ENCODE assay signal across 21 cellular contexts in the genomic region with DNA sequence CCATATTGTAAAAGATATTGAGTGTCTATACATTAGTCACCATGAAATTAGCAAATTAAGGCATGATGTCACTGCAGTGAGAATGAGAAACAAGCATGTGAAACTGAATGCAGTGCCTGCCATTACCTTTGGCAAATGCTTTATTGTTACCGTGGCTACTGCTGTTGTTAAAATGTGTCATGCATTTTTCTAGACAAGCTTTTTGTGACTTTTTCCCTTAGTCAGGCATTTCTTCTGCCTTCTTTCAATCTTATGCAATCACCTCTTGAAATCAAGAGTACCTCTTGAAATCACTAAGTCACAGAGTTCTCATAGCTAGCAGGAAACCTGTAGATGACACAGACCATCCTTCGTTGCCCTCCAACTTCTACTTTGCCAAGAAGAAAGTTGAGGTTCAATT.
DNase-seq lines count a peak whose midpoint lies in the region; ATAC-seq and TF ChIP-seq lines count a peak whose summit lies in the region.
"Had no signal": no experiment of that assay in that cellular context is flagged by ENCODE, and none has a peak within 500 bp of the region (broad histone marks: within the 10 kb centered on the region; RNA-seq: fewer than 3 reads in every experiment).

No MANE protein-coding gene starts in this region.

- H3K27me3 Mint-ChIP-seq in effector memory CD8-positive, alpha-beta T cell, result no peaks in the 10 kb centered on the region
- no peaks in the 10 kb centered on the region for H3K27me3 Mint-ChIP-seq in activated T-helper 17 cell treated with anti-CD3 and anti-CD28 coated beads, Interleukin-2, amount 50 U/mL, for 72 hours
- H3K27me3 Mint-ChIP-seq: naive thymus-derived CD4-positive, alpha-beta T cell; progenitor cell of endocrine pancreas; stimulated activated naive CD8-positive, alpha-beta T cell treated with anti-CD3 and anti-CD28 coated beads, Interleukin-15, amount 100 ng/mL, for 72 hours had no signal

- peaks cover 5 to 43% of the 10 kb centered on the region in 2 donors for H3K9me3 Mint-ChIP-seq in effector memory CD8-positive, alpha-beta T cell
- peaks cover 21% of the 10 kb centered on the region for H3K9me3 Mint-ChIP-seq in activated T-helper 17 cell treated with anti-CD3 and anti-CD28 coated beads, Interleukin-2, amount 50 U/mL, for 72 hours

- H3K4me3 ChIP-seq in epithelial cell of proximal tubule (ENCODE audit: low read depth, low read length), result no peak overlapping the region
- H3K4me3 ChIP-seq: body of pancreas had no signal

- no peak overlapping the region for H3K4me3 Mint-ChIP-seq in effector memory CD8-positive, alpha-beta T cell
- no peak overlapping the region for H3K4me3 Mint-ChIP-seq in activated T-helper 17 cell treated with anti-CD3 and anti-CD28 coated beads, Interleukin-2, amount 50 U/mL, for 72 hours
- H3K4me3 Mint-ChIP-seq: naive thymus-derived CD4-positive, alpha-beta T cell; stimulated activated naive CD8-positive, alpha-beta T cell treated with anti-CD3 and anti-CD28 coated beads, Interleukin-15, amount 100 ng/mL, for 72 hours had no signal

- peak; percentile 65 for DNase-seq in DMS53 (lab: John Stamatoyannopoulos, UW)
- DNase-seq in NCI-H774 (lab: John Stamatoyannopoulos, UW), result peak; percentile 28
- peak; percentile 79 for DNase-seq in epithelial cell of proximal tubule (ENCODE audit: low read depth)
- DNase-seq in myocyte (ENCODE audit: low read depth), result peak; percentile 10
- DNase-seq in HuH-7.5 (ENCODE audit: low spot score), result no peak
- DNase-seq in hippocampal formation (lab: John Stamatoyannopoulos, UW), result no peak
- no peak for DNase-seq in effector memory CD8-positive, alpha-beta T cell
- DNase-seq: activated CD4-positive, alpha-beta T cell treated with anti-CD3 and anti-CD28 coated beads for 48 hours; activated CD8-positive, alpha-beta memory T cell treated with anti-CD3 and anti-CD28 coated beads, Interleukin-2, amount 50 U/mL, for 48 hours; activated naive CD4-positive, alpha-beta T cell; body of pancreas; COR-L47; H7; MM.1S; naive thymus-derived CD4-positive, alpha-beta T cell; NCI-H1694 treated with DMSO at 0.1 percent for 48 hours; NCI-H510A treated with DMSO at 0.1 percent for 48 hours; stimulated activated CD4-positive, alpha-beta T cell treated with anti-CD3 and anti-CD28 coated beads, Interleukin-15, amount 100 ng/mL, for 24 hours; stimulated activated naive CD8-positive, alpha-beta T cell treated with anti-CD3 and anti-CD28 coated beads, Interleukin-15, amount 100 ng/mL, for 72 hours had no signal

- no peaks in the 10 kb centered on the region for H3K36me3 Mint-ChIP-seq in effector memory CD8-positive, alpha-beta T cell (ENCODE audit: insufficient read depth)
- H3K36me3 Mint-ChIP-seq in activated T-helper 17 cell treated with anti-CD3 and anti-CD28 coated beads, Interleukin-2, amount 50 U/mL, for 72 hours (ENCODE audit: low read depth), result no peaks in the 10 kb centered on the region
- H3K36me3 Mint-ChIP-seq: naive thymus-derived CD4-positive, alpha-beta T cell had no signal

- ATAC-seq in effector memory CD8-positive, alpha-beta T cell (replicated peaks), result no peak
- no peak for ATAC-seq in activated T-helper 17 cell treated with anti-CD3 and anti-CD28 coated beads, Interleukin-2, amount 50 U/mL, for 72 hours (replicated peaks)
- ATAC-seq: body of pancreas; naive thymus-derived CD4-positive, alpha-beta T cell; stimulated activated naive CD8-positive, alpha-beta T cell treated with anti-CD3 and anti-CD28 coated beads, Interleukin-15, amount 100 ng/mL, for 72 hours had no signal

- no peaks in the 10 kb centered on the region for H3K4me1 Mint-ChIP-seq in effector memory CD8-positive, alpha-beta T cell (ENCODE audit: low read depth in 2 of 2)
- H3K4me1 Mint-ChIP-seq in activated T-helper 17 cell treated with anti-CD3 and anti-CD28 coated beads, Interleukin-2, amount 50 U/mL, for 72 hours, result no peaks in the 10 kb centered on the region
- H3K4me1 Mint-ChIP-seq: naive thymus-derived CD4-positive, alpha-beta T cell; stimulated activated naive CD8-positive, alpha-beta T cell treated with anti-CD3 and anti-CD28 coated beads, Interleukin-15, amount 100 ng/mL, for 72 hours had no signal

- TF ChIP-seq CTCF in epithelial cell of proximal tubule (conservative IDR thresholded peaks at IDR 0.05; ENCODE audit: low read depth, low read length), result no peak

- no peak overlapping the region for H3K27ac Mint-ChIP-seq in effector memory CD8-positive, alpha-beta T cell
- no peak overlapping the region for H3K27ac Mint-ChIP-seq in activated T-helper 17 cell treated with anti-CD3 and anti-CD28 coated beads, Interleukin-2, amount 50 U/mL, for 72 hours
- H3K27ac Mint-ChIP-seq: naive thymus-derived CD4-positive, alpha-beta T cell; progenitor cell of endocrine pancreas; stimulated activated naive CD8-positive, alpha-beta T cell treated with anti-CD3 and anti-CD28 coated beads, Interleukin-15, amount 100 ng/mL, for 72 hours had no signal

Comparison
In these comparisons a context has a peak if more than half of its experiments do, and no peak if none do; other contexts are left out.
1. DNase-seq: peak in DMS53 (single experiment), NCI-H774 (single experiment), epithelial cell of proximal tubule (single experiment) and myocyte (single experiment); none in HuH-7.5 (single experiment), hippocampal formation (0 of 2) and effector memory CD8-positive, alpha-beta T cell (0 of 3).